In the genomic region with DNA sequence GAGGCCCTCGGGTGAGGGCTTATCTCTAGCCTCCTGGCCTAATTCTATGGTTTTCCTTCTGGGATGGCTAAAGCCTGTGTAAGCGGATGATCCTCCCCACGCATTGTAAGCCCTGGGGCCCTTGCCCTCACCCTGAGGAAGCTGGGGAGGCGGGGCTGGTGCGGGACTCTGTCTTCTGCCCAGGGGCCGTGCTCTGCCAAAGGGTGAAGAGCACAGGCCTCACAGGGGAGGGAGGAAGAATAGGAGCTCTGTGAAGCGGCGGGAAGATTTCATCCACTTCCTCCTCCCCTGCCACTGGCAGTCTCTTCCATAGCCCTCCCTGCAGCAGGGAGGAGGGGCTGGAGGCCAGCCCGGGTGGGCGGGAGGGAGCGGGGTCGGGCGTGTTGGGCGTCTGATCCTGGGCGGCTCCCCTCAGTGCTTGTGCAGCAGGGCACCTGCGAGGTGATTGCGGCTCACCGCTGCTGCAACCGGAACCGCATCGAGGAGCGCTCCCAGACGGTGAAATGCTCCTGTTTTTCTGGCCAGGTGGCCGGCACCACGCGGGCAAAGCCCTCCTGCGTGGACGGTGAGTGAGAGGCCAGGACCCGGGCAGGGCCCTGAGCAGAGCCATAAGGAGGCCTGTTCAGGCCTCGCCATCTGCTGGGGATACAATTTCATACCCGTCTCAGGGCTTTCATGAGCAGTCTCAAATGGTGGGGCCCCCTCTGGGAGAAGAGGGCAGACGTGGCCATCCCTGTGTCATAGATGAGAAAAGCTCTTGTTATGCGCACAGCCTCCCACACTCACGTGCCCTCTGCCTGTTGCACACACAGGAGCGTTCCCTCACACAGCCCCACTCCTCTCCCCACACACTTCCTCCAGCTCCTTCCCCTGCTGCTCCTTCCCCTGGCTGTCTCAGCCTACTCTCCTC, we compare ENCODE assay signal across 8 cellular contexts. TPM values are rescaled to one million over a fixed set of nuclear protein-coding genes. Genes with fewer than 3 reads are reported as not detected.
DNase-seq lines count a peak whose midpoint lies in the region; ATAC-seq and TF ChIP-seq lines count a peak whose summit lies in the region.

No MANE protein-coding gene starts in this region.

- H3K4me3 Mint-ChIP-seq in activated T-cell treated with anti-CD3 and anti-CD28 coated beads, Interleukin-2, amount 50 U/mL, for 24 hours, result no peak overlapping the region
- H3K4me3 Mint-ChIP-seq in WTC11, result peak overlapping the region; percentile 67

- no peak overlapping the region for H3K27ac ChIP-seq in testis

- 7 to 14% methylated on average over 6 to 35 of the region's 35 CpGs for WGBS in testis, 2 donors

- POLR2A ChIA-PET in WTC11 (lab: Charles Lee), result interaction anchor here (0.9 to 1.4 kb wide), 2 partner anchors 80 to 484 kb away, joined by 3 read pairs; no protein-coding TSS in a partner anchor

- no peak overlapping the region for H3K9ac ChIP-seq in iPS-15b (ENCODE audit: low read depth, low read length)

- DNase-seq in activated T-cell treated with anti-CD3 and anti-CD28 coated beads, Interleukin-2, amount 50 U/mL, for 24 hours, result no peak
- DNase-seq in activated T-cell treated with anti-CD3 and anti-CD28 coated beads for 4 hours, result no peak
- DNase-seq in WTC11 (ENCODE audit: low spot score), result peak; percentile 58
- DNase-seq in testis, result no peak
- DNase-seq in NK-92 (lab: John Stamatoyannopoulos, UW; ENCODE audit: unreplicated experiment), result no peak

- no peak for TF ChIP-seq POLR2A in testis (IDR thresholded peaks at IDR 0.05)

- H3K4me1 Mint-ChIP-seq in activated T-cell treated with anti-CD3 and anti-CD28 coated beads, Interleukin-2, amount 50 U/mL, for 24 hours (ENCODE audit: low read depth), result peaks cover 18% of the 10 kb centered on the region
- H3K4me1 Mint-ChIP-seq in WTC11, result peaks cover 18% of the 10 kb centered on the region

- H3K9me3 Mint-ChIP-seq in activated T-cell treated with anti-CD3 and anti-CD28 coated beads, Interleukin-2, amount 50 U/mL, for 24 hours, result no peaks in the 10 kb centered on the region
- H3K9me3 Mint-ChIP-seq in WTC11, result peaks cover 5% of the 10 kb centered on the region

- H3K36me3 ChIP-seq in iPS-15b (ENCODE audit: control insufficient read depth, insufficient read depth, low read length) (no peaks in the 10 kb centered on the region), testis (ENCODE audit: low read depth, missing control alignments) (no peaks in the 10 kb centered on the region)

- H3K9me3 ChIP-seq in iPS-15b (ENCODE audit: control insufficient read depth, insufficient read depth, low read length) (no peaks in the 10 kb centered on the region), testis (no peaks in the 10 kb centered on the region)

- TF ChIP-seq CTCF in WTC11 (IDR thresholded peaks at IDR 0.05), result no peak
- TF ChIP-seq CTCF in testis (IDR thresholded peaks at IDR 0.05), result no peak

- CTCF ChIA-PET in WTC11 (lab: Charles Lee), result interaction anchor here (0.6 to 12.5 kb wide), 8 partner anchors 8 to 350 kb away, joined by 3 to 373 read pairs (median 6); a partner anchor contains a TSS

- H3K4me3 ChIP-seq in iPS-15b (ENCODE audit: low read depth, low read length) (peak overlapping the region; percentile 28), testis (peak overlapping the region; percentile 9 to 36)

- intact Hi-C loops in testis (cut with DNase I; ENCODE audit: low total_unique reads), result no loop called here

- H3K4me1 ChIP-seq in iPS-15b (ENCODE audit: control insufficient read depth, insufficient read depth, low read length), result peaks cover 7% of the 10 kb centered on the region
- peaks cover 21% of the 10 kb centered on the region for H3K4me1 ChIP-seq in testis

- H3K27ac Mint-ChIP-seq in activated T-cell treated with anti-CD3 and anti-CD28 coated beads, Interleukin-2, amount 50 U/mL, for 24 hours, result peak overlapping the region; percentile 75
- H3K27ac Mint-ChIP-seq in WTC11, result no peak overlapping the region

- no peaks in the 10 kb centered on the region for H3K36me3 Mint-ChIP-seq in activated T-cell treated with anti-CD3 and anti-CD28 coated beads, Interleukin-2, amount 50 U/mL, for 24 hours (ENCODE audit: low read depth)
- H3K36me3 Mint-ChIP-seq in WTC11, result no peaks in the 10 kb centered on the region

- H3K27me3 ChIP-seq in iPS-15b (ENCODE audit: control insufficient read depth, insufficient read depth, low read length) (peaks cover 63% of the 10 kb centered on the region), testis (no peaks in the 10 kb centered on the region)

- peak; percentile 62 for ATAC-seq in WTC11
- ATAC-seq in GM21619 (IDR thresholded peaks at IDR 0.05; ENCODE audit: unreplicated experiment), result no peak
- ATAC-seq in HG03442 (IDR thresholded peaks at IDR 0.05; ENCODE audit: unreplicated experiment), result no peak

- peaks cover 29% of the 10 kb centered on the region for H3K27me3 Mint-ChIP-seq in activated T-cell treated with anti-CD3 and anti-CD28 coated beads, Interleukin-2, amount 50 U/mL, for 24 hours
- peaks cover 55% of the 10 kb centered on the region for H3K27me3 Mint-ChIP-seq in WTC11 (ENCODE audit: low read depth)

TF ChIP-seq in WTC11, 78 proteins besides CTCF, POLR2A, EP300 and RAD21:
- no peak for TF ChIP-seq ZNF423 (CRISPR knock-in tag; IDR thresholded peaks at IDR 0.05)
- no peak for TF ChIP-seq ZNF263 (CRISPR knock-in tag; IDR thresholded peaks at IDR 0.05; ENCODE audit: low read depth)
- TF ChIP-seq, protein P1, sequence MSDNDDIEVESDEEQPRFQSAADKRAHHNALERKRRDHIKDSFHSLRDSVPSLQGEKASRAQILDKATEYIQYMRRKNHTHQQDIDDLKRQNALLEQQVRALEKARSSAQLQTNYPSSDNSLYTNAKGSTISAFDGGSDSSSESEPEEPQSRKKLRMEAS (CRISPR knock-in tag; IDR thresholded peaks at IDR 0.05), result peak; percentile 22; the same call in 1 of the 2 replicates
- TF ChIP-seq, protein P2, sequence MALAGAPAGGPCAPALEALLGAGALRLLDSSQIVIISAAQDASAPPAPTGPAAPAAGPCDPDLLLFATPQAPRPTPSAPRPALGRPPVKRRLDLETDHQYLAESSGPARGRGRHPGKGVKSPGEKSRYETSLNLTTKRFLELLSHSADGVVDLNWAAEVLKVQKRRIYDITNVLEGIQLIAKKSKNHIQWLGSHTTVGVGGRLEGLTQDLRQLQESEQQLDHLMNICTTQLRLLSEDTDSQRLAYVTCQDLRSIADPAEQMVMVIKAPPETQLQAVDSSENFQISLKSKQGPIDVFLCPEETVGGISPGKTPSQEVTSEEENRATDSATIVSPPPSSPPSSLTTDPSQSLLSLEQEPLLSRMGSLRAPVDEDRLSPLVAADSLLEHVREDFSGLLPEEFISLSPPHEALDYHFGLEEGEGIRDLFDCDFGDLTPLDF (CRISPR knock-in tag; IDR thresholded peaks at IDR 0.05), result 0 out of 2 replicates have a peak, but pooled peaks have one; percentile 25

RNA-seq across cellular contexts. Expression of a gene that starts 7.7 kb away (rescaled TPM):
- total RNA-seq in WTC11 (2021) (19.3 to 23.5 TPM (median 22.6 TPM) in 3 replicates), testis (10 to 100 TPM; 45.5 to 88.7 TPM)
- 69.5 TPM for polyA plus RNA-seq in testis (ENCODE audit: insufficient read depth, low read depth, low replicate concordance)

RNA-seq across cellular contexts. Expression of a gene that starts 15.9 kb away (rescaled TPM):
- total RNA-seq in WTC11 (2021) (67.9 to 68.9 TPM (median 68.2 TPM) in 3 replicates), testis (100 to 1,000 TPM; 191 to 294 TPM)
- 225 TPM for polyA plus RNA-seq in testis (ENCODE audit: insufficient read depth, low read depth, low replicate concordance)

RNA-seq across cellular contexts. Expression of a gene that starts 48.4 kb away (rescaled TPM):
- 80.7 to 99.1 TPM (median 98.8 TPM) in 3 replicates for total RNA-seq in WTC11 (2021)
- total RNA-seq in testis, result 100 to 1,000 TPM; 240 to 245 TPM
- 137 TPM for polyA plus RNA-seq in testis (ENCODE audit: insufficient read depth, low read depth, low replicate concordance)
